1 cellular context compared by ENCODE assay signal in genomic region chr17:958712-959451, GRCh38.
TF ChIP-seq lines count a peak whose summit lies in the region.

No MANE protein-coding gene starts in this region.

TF ChIP-seq in HEK293, 187 proteins besides CTCF, POLR2A, EP300 and RAD21 (continued from another document):
- TF ChIP-seq ZNF18 (tag by site-specific recombination; IDR thresholded peaks at IDR 0.05): no peak
- TF ChIP-seq GLI4 (tag by site-specific recombination; IDR thresholded peaks at IDR 0.05): no peak
- TF ChIP-seq ZIC2 (tag by site-specific recombination; IDR thresholded peaks at IDR 0.05): peak; percentile 49
- no peak for TF ChIP-seq PBX3 (CRISPR knock-in tag; IDR thresholded peaks at IDR 0.05)
- no peak for TF ChIP-seq ZNF776 (tag by site-specific recombination; IDR thresholded peaks at IDR 0.05; ENCODE audit: borderline replicate concordance)
- TF ChIP-seq ZNF488 (tag by site-specific recombination; IDR thresholded peaks at IDR 0.05): no peak
- no peak for TF ChIP-seq ZSCAN4 (tag by site-specific recombination; IDR thresholded peaks at IDR 0.05)
- no peak for TF ChIP-seq SALL2 (tag by site-specific recombination; IDR thresholded peaks at IDR 0.05; ENCODE audit: borderline replicate concordance)
TF ChIP-seq in HEK293: peak in this region for 4.
